ENCODE assay signal across 8 cellular contexts in genomic region chr3:99875573-99875924, GRCh38. TPM values are rescaled to one million over a fixed set of nuclear protein-coding genes. Genes with fewer than 3 reads are reported as not detected.
DNase-seq lines count a peak whose midpoint lies in the region; FAIRE-seq lines count a peak whose summit lies in the region.

No MANE protein-coding gene starts in this region.

- H3K27me3 ChIP-seq in H7 (ENCODE audit: control insufficient read depth, insufficient read depth, low read length), result peaks cover 43% of the 10 kb centered on the region; the same call in 1 of the 2 replicates
- H3K27me3 ChIP-seq in ectodermal cell (ENCODE audit: control insufficient read depth, insufficient read depth, low read length, poor library complexity, severe bottlenecking), result peaks cover 49% of the 10 kb centered on the region

- FAIRE-seq in RCC 7860 (lab: Jason Lieb, UNC), result no peak

- no peaks in the 10 kb centered on the region for H3K9me3 ChIP-seq in ectodermal cell (ENCODE audit: control insufficient read depth, low read length)
- H3K9me3 ChIP-seq in mesodermal cell (ENCODE audit: control insufficient read depth, low read length), result no peaks in the 10 kb centered on the region

- H3K4me1 ChIP-seq in ectodermal cell (ENCODE audit: control insufficient read depth, insufficient read depth, low read length) (no peaks in the 10 kb centered on the region), mesodermal cell (ENCODE audit: control insufficient read depth, insufficient read depth, low read length, poor library complexity, severe bottlenecking) (peaks cover 44% of the 10 kb centered on the region)

- H3K4me3 ChIP-seq in H7 (ENCODE audit: insufficient read depth, low read depth, low read length), result peak overlapping the region; percentile 41
- H3K4me3 ChIP-seq in ectodermal cell (ENCODE audit: insufficient read depth, low read depth, low read length), result peak overlapping the region; percentile 55
- H3K4me3 ChIP-seq in mesodermal cell (ENCODE audit: extremely low read depth, insufficient read depth, low read length, poor library complexity, severe bottlenecking), result peak overlapping the region; percentile 70

- DNase-seq in H7 (no peak), RCC 7860 (ENCODE audit: low spot score) (peak; percentile 37), cerebellar nuclear complex (lab: John Stamatoyannopoulos, UW) (no peak), T-helper 9 cell (no peak), NCI-H187 treated with DMSO at 0.1 percent for 48 hours (lab: John Stamatoyannopoulos, UW) (no peak)
- DNase-seq in activated CD8-positive, alpha-beta memory T cell treated with anti-CD3 and anti-CD28 coated beads for 24 hours, result no peak

- H3K27ac ChIP-seq in ectodermal cell (ENCODE audit: insufficient read depth, low read depth, low read length, poor library complexity, severe bottlenecking) (peak overlapping the region; percentile 65), mesodermal cell (ENCODE audit: low read depth, low read length, severe bottlenecking) (peak overlapping the region; percentile 97)

- H3K36me3 ChIP-seq in H7 (replicated peaks; ENCODE audit: control insufficient read depth, insufficient read depth, low read length) (no peaks in the 10 kb centered on the region), ectodermal cell (ENCODE audit: control insufficient read depth, insufficient read depth, low read length) (no peaks in the 10 kb centered on the region), mesodermal cell (ENCODE audit: control insufficient read depth, insufficient read depth, low read length) (peaks cover 19% of the 10 kb centered on the region)

- WGBS in ectodermal cell, 2 experiments, result 2 to 4% methylated on average over 5 to 7 of the region's 7 CpGs
- no CpG with 5 or more reads among the region's 7 CpGs for WGBS in mesodermal cell (ENCODE audit: insufficient coverage in 2 of 2), 2 experiments

RNA-seq across cellular contexts. Expression of gene CMSS1, which starts 57.9 kb away (rescaled TPM):
- 42.3 and 44.6 TPM in 2 replicates for total RNA-seq in H7 (2014; rRNA removed; shearing (Covaris generic))
- polyA plus RNA-seq in ectodermal cell (2013, experiment 1 of 4), result 56.1 TPM
- 54.8 TPM for polyA plus RNA-seq in ectodermal cell (2013, experiment 2 of 4)
- 48.8 TPM for polyA plus RNA-seq in ectodermal cell (2013, experiment 3 of 4)
- polyA plus RNA-seq in ectodermal cell (2013, experiment 4 of 4), result 46.7 TPM
- 52.0 TPM for polyA plus RNA-seq in mesodermal cell (2013, experiment 1 of 2)
- polyA plus RNA-seq in mesodermal cell (2013, experiment 2 of 2), result 47.8 TPM
